Comparison of ENCODE assay signal across 21 cellular contexts in the genomic region with DNA sequence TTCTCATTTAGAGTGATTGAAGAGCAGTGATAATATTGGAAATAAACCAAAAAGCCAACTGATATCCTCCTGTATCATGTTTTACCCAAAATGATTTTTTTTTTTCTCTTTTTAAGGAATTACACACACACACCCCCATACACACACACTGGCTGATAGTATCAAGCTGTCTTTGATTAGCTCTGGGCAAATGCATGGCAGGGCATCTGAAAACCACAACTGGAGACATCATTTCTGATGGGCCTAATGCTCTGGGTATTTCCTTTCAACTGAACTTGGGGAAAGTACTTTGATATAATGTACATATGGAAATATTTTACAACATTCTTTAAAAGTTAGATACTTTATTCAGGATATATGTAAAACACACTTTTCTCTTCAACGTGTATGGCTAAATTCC.
"Had no signal": no experiment of that assay in that cellular context is flagged by ENCODE, and none has a peak within 500 bp of the region (broad histone marks: within the 10 kb centered on the region; RNA-seq: fewer than 3 reads in every experiment).

No MANE protein-coding gene starts in this region.

- H3K27me3 ChIP-seq: dorsolateral prefrontal cortex, ovary, thyroid gland, uterus had no signal

- H3K4me3 ChIP-seq: dorsolateral prefrontal cortex, mucosa of descending colon, ovary, psoas muscle, thyroid gland, uterus had no signal

- H3K4me1 ChIP-seq: psoas muscle, thyroid gland, uterus had no signal

- H3K27ac ChIP-seq: ovary, psoas muscle, thyroid gland, uterus had no signal

- ATAC-seq: left ventricle myocardium superior; mucosa of descending colon; naive thymus-derived CD4-positive, alpha-beta T cell; psoas muscle; right cardiac atrium had no signal

- DNase-seq: activated CD4-positive, alpha-beta T cell treated with anti-CD3 and anti-CD28 coated beads, Interleukin-2, amount 50 U/mL, for 1 hour; activated CD4-positive, CD25-positive, alpha-beta regulatory T cell treated with anti-CD3 and anti-CD28 coated beads, Interleukin-2, amount 50 U/mL, for 72 hours; activated CD8-positive, alpha-beta memory T cell treated with anti-CD3 and anti-CD28 coated beads, Interleukin-2, amount 50 U/mL, for 48 hours; activated gamma-delta T cell; activated naive CD8-positive, alpha-beta T cell treated with anti-CD3 and anti-CD28 coated beads, Interleukin-2, amount 10 ng/mL, durations not matched to agents 7 days and 5 days; anterior cingulate cortex; caudate nucleus; dorsolateral prefrontal cortex; endodermal cell; immature natural killer cell; kidney glomerular epithelial cell; left ventricle myocardium superior; mucosa of descending colon; naive thymus-derived CD4-positive, alpha-beta T cell; ovary; psoas muscle; right cardiac atrium; stimulated activated CD4-positive, alpha-beta T cell treated with anti-CD3 and anti-CD28 coated beads, Interleukin-2, amount 100 ng/mL, for 24 hours; stimulated activated naive CD4-positive, alpha-beta T cell treated with Interleukin-2 at 50 U/mL for 16 hours; thyroid gland; uterus had no signal

- H3K9me3 ChIP-seq: mucosa of descending colon, ovary, psoas muscle, thyroid gland, uterus had no signal

- H3K36me3 ChIP-seq: ovary, uterus had no signal
